ENCODE assay signal across 3 cellular contexts in the genomic region with DNA sequence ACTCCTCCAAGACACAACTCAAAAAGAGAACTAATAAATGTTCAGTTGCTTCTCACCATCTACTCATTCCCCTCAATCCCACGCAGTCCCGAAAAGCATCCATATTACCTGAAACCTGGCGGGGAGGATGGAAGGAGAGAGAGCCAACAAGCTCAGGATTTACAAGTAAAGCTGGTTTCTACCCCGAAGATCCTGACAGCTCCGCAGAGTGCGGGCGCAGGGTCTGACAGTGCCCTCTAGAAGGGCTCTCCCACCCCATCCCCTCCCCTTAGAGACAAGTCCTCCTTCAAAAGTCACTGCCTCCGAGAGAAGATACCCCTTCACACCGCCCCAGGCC.
TF ChIP-seq lines count a peak whose summit lies in the region.

No MANE protein-coding gene starts in this region.

TF ChIP-seq in HCT116, 20 proteins besides CTCF, POLR2A, EP300 and RAD21:
- TF ChIP-seq, protein P1, sequence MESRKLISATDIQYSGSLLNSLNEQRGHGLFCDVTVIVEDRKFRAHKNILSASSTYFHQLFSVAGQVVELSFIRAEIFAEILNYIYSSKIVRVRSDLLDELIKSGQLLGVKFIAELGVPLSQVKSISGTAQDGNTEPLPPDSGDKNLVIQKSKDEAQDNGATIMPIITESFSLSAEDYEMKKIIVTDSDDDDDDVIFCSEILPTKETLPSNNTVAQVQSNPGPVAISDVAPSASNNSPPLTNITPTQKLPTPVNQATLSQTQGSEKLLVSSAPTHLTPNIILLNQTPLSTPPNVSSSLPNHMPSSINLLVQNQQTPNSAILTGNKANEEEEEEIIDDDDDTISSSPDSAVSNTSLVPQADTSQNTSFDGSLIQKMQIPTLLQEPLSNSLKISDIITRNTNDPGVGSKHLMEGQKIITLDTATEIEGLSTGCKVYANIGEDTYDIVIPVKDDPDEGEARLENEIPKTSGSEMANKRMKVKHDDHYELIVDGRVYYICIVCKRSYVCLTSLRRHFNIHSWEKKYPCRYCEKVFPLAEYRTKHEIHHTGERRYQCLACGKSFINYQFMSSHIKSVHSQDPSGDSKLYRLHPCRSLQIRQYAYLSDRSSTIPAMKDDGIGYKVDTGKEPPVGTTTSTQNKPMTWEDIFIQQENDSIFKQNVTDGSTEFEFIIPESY (IDR thresholded peaks at IDR 0.05; ENCODE audit: extremely low read depth, insufficient replicate concordance, low read length), result no peak
- TF ChIP-seq JUND (IDR thresholded peaks at IDR 0.05), result no peak
- no peak for TF ChIP-seq CBX3 (IDR thresholded peaks at IDR 0.05; ENCODE audit: low read depth)
- TF ChIP-seq SP1 (IDR thresholded peaks at IDR 0.05; ENCODE audit: low read depth), result no peak
- no peak for TF ChIP-seq EZH2phosphoT487 (IDR thresholded peaks at IDR 0.05; ENCODE audit: borderline replicate concordance)
- no peak for TF ChIP-seq SRF (IDR thresholded peaks at IDR 0.05; ENCODE audit: low read depth)
- no peak for TF ChIP-seq ZFX (IDR thresholded peaks at IDR 0.05)
- TF ChIP-seq ZNF274 (IDR thresholded peaks at IDR 0.05; ENCODE audit: low read depth, low read length), result no peak
- TF ChIP-seq FOSL1 (IDR thresholded peaks at IDR 0.05; ENCODE audit: low read depth), result no peak
- no peak for TF ChIP-seq POLR2AphosphoS5 (IDR thresholded peaks at IDR 0.05; ENCODE audit: low read depth, low read length)
- no peak for TF ChIP-seq CEBPB (IDR thresholded peaks at IDR 0.05; ENCODE audit: low read depth)
- TF ChIP-seq, protein P2, sequence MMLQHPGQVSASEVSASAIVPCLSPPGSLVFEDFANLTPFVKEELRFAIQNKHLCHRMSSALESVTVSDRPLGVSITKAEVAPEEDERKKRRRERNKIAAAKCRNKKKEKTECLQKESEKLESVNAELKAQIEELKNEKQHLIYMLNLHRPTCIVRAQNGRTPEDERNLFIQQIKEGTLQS (IDR thresholded peaks at IDR 0.05), result no peak
- no peak for TF ChIP-seq EZH2 (IDR thresholded peaks at IDR 0.05)
- TF ChIP-seq TCF7L2 (IDR thresholded peaks at IDR 0.05; ENCODE audit: borderline replicate concordance, extremely low read depth, insufficient read depth, insufficient read length), result no peak
- no peak for TF ChIP-seq EGR1 (IDR thresholded peaks at IDR 0.05; ENCODE audit: low read depth)

TF ChIP-seq in SK-N-SH, 30 proteins besides CTCF, POLR2A, EP300 and RAD21:
- TF ChIP-seq FOSL2 (IDR thresholded peaks at IDR 0.05; ENCODE audit: borderline replicate concordance, low read depth), result no peak
- TF ChIP-seq SMC3 (IDR thresholded peaks at IDR 0.05; ENCODE audit: low read depth, low read length), result no peak
- no peak for TF ChIP-seq RXRA (IDR thresholded peaks at IDR 0.05; ENCODE audit: borderline replicate concordance, low read depth)
- no peak for TF ChIP-seq TEAD4 (IDR thresholded peaks at IDR 0.05; ENCODE audit: borderline replicate concordance, insufficient read depth)
- no peak for TF ChIP-seq GATA2 (CRISPR knock-in tag; IDR thresholded peaks at IDR 0.05)
- no peak for TF ChIP-seq EZH2phosphoT487 (IDR thresholded peaks at IDR 0.05; ENCODE audit: borderline replicate concordance, low read depth)
- no peak for TF ChIP-seq NRF1 (IDR thresholded peaks at IDR 0.05; ENCODE audit: low read depth, low read length)
- TF ChIP-seq RFX5 (IDR thresholded peaks at IDR 0.05; ENCODE audit: low read length), result no peak
- no peak for TF ChIP-seq RCOR1 (IDR thresholded peaks at IDR 0.05; ENCODE audit: low read length)
- TF ChIP-seq, protein P1 (IDR thresholded peaks at IDR 0.05; ENCODE audit: borderline replicate concordance, low read depth), result no peak
- no peak for TF ChIP-seq YY1 (IDR thresholded peaks at IDR 0.05; ENCODE audit: low read depth)
- TF ChIP-seq GABPA (IDR thresholded peaks at IDR 0.05; ENCODE audit: low read depth), result no peak
- no peak for TF ChIP-seq CHD2 (IDR thresholded peaks at IDR 0.05; ENCODE audit: low read length, partially characterized antibody)
- TF ChIP-seq TCF12 (IDR thresholded peaks at IDR 0.05), result no peak
- TF ChIP-seq, protein P3, sequence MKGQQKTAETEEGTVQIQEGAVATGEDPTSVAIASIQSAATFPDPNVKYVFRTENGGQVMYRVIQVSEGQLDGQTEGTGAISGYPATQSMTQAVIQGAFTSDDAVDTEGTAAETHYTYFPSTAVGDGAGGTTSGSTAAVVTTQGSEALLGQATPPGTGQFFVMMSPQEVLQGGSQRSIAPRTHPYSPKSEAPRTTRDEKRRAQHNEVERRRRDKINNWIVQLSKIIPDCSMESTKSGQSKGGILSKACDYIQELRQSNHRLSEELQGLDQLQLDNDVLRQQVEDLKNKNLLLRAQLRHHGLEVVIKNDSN (IDR thresholded peaks at IDR 0.05; ENCODE audit: borderline replicate concordance, low read depth), result no peak

TF ChIP-seq in endothelial cell of umbilical vein, 7 proteins besides CTCF, POLR2A, EP300 and RAD21:
- no peak for TF ChIP-seq MYC (IDR thresholded peaks at IDR 0.05; ENCODE audit: low read depth, low read length)
- no peak for TF ChIP-seq GATA2 (IDR thresholded peaks at IDR 0.05; ENCODE audit: insufficient read depth, insufficient read length, low read depth, low read length)
- TF ChIP-seq, protein P4, sequence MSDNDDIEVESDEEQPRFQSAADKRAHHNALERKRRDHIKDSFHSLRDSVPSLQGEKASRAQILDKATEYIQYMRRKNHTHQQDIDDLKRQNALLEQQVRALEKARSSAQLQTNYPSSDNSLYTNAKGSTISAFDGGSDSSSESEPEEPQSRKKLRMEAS (IDR thresholded peaks at IDR 0.05; ENCODE audit: insufficient read depth, insufficient read length), result no peak
- TF ChIP-seq JUN (IDR thresholded peaks at IDR 0.05; ENCODE audit: borderline replicate concordance, insufficient read depth, insufficient read length, low read depth), result no peak
- TF ChIP-seq EZH2 (IDR thresholded peaks at IDR 0.05; ENCODE audit: borderline replicate concordance, low read depth, low read length, severe bottlenecking), result no peak
- TF ChIP-seq FOS (IDR thresholded peaks at IDR 0.05; ENCODE audit: borderline replicate concordance, insufficient read depth, low read length), result no peak
- no peak for TF ChIP-seq POLR2AphosphoS5 (IDR thresholded peaks at IDR 0.05; ENCODE audit: insufficient read depth, low read depth, low read length)
